23 cellular contexts compared by ENCODE assay signal in the genomic region with DNA sequence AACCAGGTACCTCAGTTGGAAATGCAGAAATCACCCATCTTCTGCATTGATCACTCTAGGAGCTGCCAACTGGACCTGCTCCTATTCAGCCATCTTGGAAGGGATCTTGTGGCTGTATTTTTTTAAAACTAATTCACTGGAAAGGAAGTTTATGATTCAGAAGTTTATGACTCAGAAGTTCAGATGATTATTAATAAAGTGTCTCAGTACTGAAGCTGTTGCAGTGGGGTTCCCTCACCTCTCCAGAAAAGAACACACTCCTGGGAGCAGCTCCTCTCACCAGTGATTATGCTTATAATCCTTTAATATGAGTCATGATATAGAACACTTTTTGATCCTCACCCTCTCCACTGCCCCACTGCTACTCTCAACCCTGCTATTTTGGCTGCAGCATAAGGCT.
"Had no signal": no experiment of that assay in that cellular context is flagged by ENCODE, and none has a peak within 500 bp of the region (broad histone marks: within the 10 kb centered on the region; RNA-seq: fewer than 3 reads in every experiment).

No MANE protein-coding gene starts in this region.

- ATAC-seq: activated naive CD4-positive, alpha-beta T cell treated with anti-CD3 and anti-CD28 coated beads, Interleukin-2, amount 50 U/mL, for 72 hours; activated naive CD8-positive, alpha-beta T cell treated with anti-CD3 and anti-CD28 coated beads, Interleukin-2, amount 50 U/mL, for 24 hours; activated T-cell treated with anti-CD3 and anti-CD28 coated beads, Interleukin-2, amount 50 U/mL, for 4 hours; body of pancreas had no signal

- H3K27ac ChIP-seq: ascending aorta, body of pancreas, Peyer's patch had no signal

- H3K36me3 ChIP-seq: ascending aorta, Peyer's patch had no signal

- H3K9me3 ChIP-seq: ascending aorta, body of pancreas, Peyer's patch had no signal

- H3K4me3 ChIP-seq: ascending aorta, body of pancreas, Peyer's patch had no signal

- DNase-seq: activated B cell treated with CpG ODN at 0.5 μM for 24 hours; activated CD4-positive, alpha-beta T cell treated with anti-CD3 and anti-CD28 coated beads for 1 hour; activated CD4-positive, alpha-beta T cell treated with anti-CD3 and anti-CD28 coated beads, Interleukin-2, amount 10 ng/mL, durations not matched to agents 24 days and 14 days; activated CD4-positive, alpha-beta T cell treated with anti-CD3 and anti-CD28 coated beads, Interleukin-2, amount 50 U/mL, for 48 hours; activated effector memory CD4-positive, alpha-beta T cell treated with anti-CD3 and anti-CD28 coated beads, Interleukin-2, amount 50 U/mL, for 16 hours; activated naive CD4-positive, alpha-beta T cell treated with Interleukin-2 at 50 U/mL for 16 hours; activated naive CD8-positive, alpha-beta T cell treated with anti-CD3 and anti-CD28 coated beads, Interleukin-2, amount 50 U/mL, for 24 hours; activated T-cell treated with anti-CD3 and anti-CD28 coated beads, Interleukin-2, amount 50 U/mL, for 4 hours; amniotic stem cell; body of pancreas; KG1; MM.1S; NCI-H1105; NCI-H187; NCI-H2081; NCI-H526; NK-92 treated with Interleukin-12 subunit alpha and Interleukin-12 subunit beta, amount 100 ng/mL, for 24 hours; OCI-M1; Peyer's patch; SHP77 treated with DMSO at 0.1 percent for 48 hours; T1000 had no signal

- H3K27me3 ChIP-seq: ascending aorta, body of pancreas, Peyer's patch had no signal

- H3K4me1 ChIP-seq: ascending aorta, body of pancreas, Peyer's patch had no signal
